Comparison of ENCODE assay signal across 8 cellular contexts in genomic region chr10:125868372-125868975, GRCh38. TPM values are rescaled to one million over a fixed set of nuclear protein-coding genes. Genes with fewer than 3 reads are reported as not detected.
A peak's percentile ranks its signal among the peaks of the same experiment; 100 is the strongest.
DNase-seq lines count a peak whose midpoint lies in the region; ATAC-seq and TF ChIP-seq lines count a peak whose summit lies in the region.

No MANE protein-coding gene starts in this region.

- intact Hi-C loops in natural killer cell (cut with micrococcal nuclease), result loop anchor here (2.0 to 5.0 kb wide), 2 partner anchors 636 to 879 kb away; no protein-coding TSS in a partner anchor
- intact Hi-C loops in PC-9 (cut with micrococcal nuclease; ENCODE audit: unreplicated experiment), result loop anchor here (5.0 kb wide), 3 partner anchors 64 to 879 kb away; no protein-coding TSS in a partner anchor

- TF ChIP-seq CTCF in natural killer cell (IDR thresholded peaks at IDR 0.05) (peak; percentile 76), PC-9 (conservative IDR thresholded peaks at IDR 0.05) (peak; percentile 87)

- no TSS peak for BruUV-seq in PC-9 (replicated peaks; lab: Mats Ljungman, UMichigan)

- ATAC-seq in natural killer cell (peak in 1 of 3 donors; percentile 67), HG02938 (IDR thresholded peaks at IDR 0.05; ENCODE audit: unreplicated experiment) (peak; percentile 67), naive B cell (ENCODE audit: low read depth in 2 of 2) (no peak)
- ATAC-seq in natural killer cell treated with Interleukin-12 subunit alpha and Interleukin-12 subunit beta and Interleukin-15 and Interleukin-18, amount 100 ng/mL, for 72 hours, result no peak

- no peaks in the 10 kb centered on the region for H3K9me2 ChIP-seq in PC-9 (ENCODE audit: insufficient read depth)

- no peak overlapping the region for H3K4me2 ChIP-seq in PC-9

- POLR2A ChIA-PET in PC-9 (lab: Charles Lee; ENCODE audit: unreplicated experiment), result no interaction called here

- no peaks in the 10 kb centered on the region for H3K36me3 ChIP-seq in PC-9 (ENCODE audit: low read depth)

- H3K9me3 Mint-ChIP-seq in natural killer cell, result no peaks in the 10 kb centered on the region
- H3K9me3 Mint-ChIP-seq in natural killer cell treated with Interleukin-12 subunit alpha and Interleukin-12 subunit beta and Interleukin-15 and Interleukin-18, amount 100 ng/mL, for 72 hours, result no peaks in the 10 kb centered on the region
- no peaks in the 10 kb centered on the region for H3K9me3 Mint-ChIP-seq in naive B cell

- H3K9me3 ChIP-seq in PC-9 (ENCODE audit: insufficient read depth, low read depth), result no peaks in the 10 kb centered on the region

- no peaks in the 10 kb centered on the region for H3K79me2 ChIP-seq in PC-9 (ENCODE audit: low read depth)

- no peak overlapping the region for H3K4me3 ChIP-seq in PC-9

- no peak for DNase-seq in natural killer cell
- no peak for DNase-seq in natural killer cell treated with Interleukin-12 subunit alpha and Interleukin-12 subunit beta and Interleukin-15 and Interleukin-18, amount 100 ng/mL, for 72 hours (ENCODE audit: low spot score)
- peak in 1 of 2 experiments; percentile 9 for DNase-seq in PC-9
- peak; percentile 78 for DNase-seq in dermis blood vessel endothelial cell
- peak; percentile 1 for DNase-seq in naive B cell
- DNase-seq in NCI-H774 (lab: John Stamatoyannopoulos, UW), result no peak
- no peak for DNase-seq in NCI-H446 treated with DMSO at 0.1 percent for 48 hours (lab: John Stamatoyannopoulos, UW)

- no peak overlapping the region for H3K27ac ChIP-seq in PC-9

- no peaks in the 10 kb centered on the region for H3K4me1 ChIP-seq in PC-9 (replicated peaks; ENCODE audit: insufficient read depth)

- H3K27me3 ChIP-seq in PC-9 (ENCODE audit: insufficient read depth, low read depth), result no peaks in the 10 kb centered on the region

- H3K4me3 Mint-ChIP-seq in natural killer cell, result no peak overlapping the region
- no peak overlapping the region for H3K4me3 Mint-ChIP-seq in natural killer cell treated with Interleukin-12 subunit alpha and Interleukin-12 subunit beta and Interleukin-15 and Interleukin-18, amount 100 ng/mL, for 72 hours
- no peak overlapping the region for H3K4me3 Mint-ChIP-seq in naive B cell

- H3F3A ChIP-seq in PC-9 (ENCODE audit: insufficient read depth, low read depth), result no peaks in the 10 kb centered on the region

- H3K27me3 Mint-ChIP-seq in natural killer cell (ENCODE audit: low read depth in 2 of 2), result no peaks in the 10 kb centered on the region
- H3K27me3 Mint-ChIP-seq in natural killer cell treated with Interleukin-12 subunit alpha and Interleukin-12 subunit beta and Interleukin-15 and Interleukin-18, amount 100 ng/mL, for 72 hours, result no peaks in the 10 kb centered on the region
- no peaks in the 10 kb centered on the region for H3K27me3 Mint-ChIP-seq in naive B cell

- H3K27ac Mint-ChIP-seq in natural killer cell, result no peak overlapping the region
- H3K27ac Mint-ChIP-seq in natural killer cell treated with Interleukin-12 subunit alpha and Interleukin-12 subunit beta and Interleukin-15 and Interleukin-18, amount 100 ng/mL, for 72 hours, result no peak overlapping the region
- peak overlapping the region in 2 of 6 donors; percentile 18 to 40 for H3K27ac Mint-ChIP-seq in naive B cell

- H3K36me3 Mint-ChIP-seq in natural killer cell (no peaks in the 10 kb centered on the region), naive B cell (no peaks in the 10 kb centered on the region)
- no peaks in the 10 kb centered on the region for H3K36me3 Mint-ChIP-seq in natural killer cell treated with Interleukin-12 subunit alpha and Interleukin-12 subunit beta and Interleukin-15 and Interleukin-18, amount 100 ng/mL, for 72 hours

- 0 out of 2 replicates have a peak, but pooled peaks cover 5% of the 10 kb centered on the region for H4K20me1 ChIP-seq in PC-9 (ENCODE audit: insufficient read depth)

- H2AFZ ChIP-seq in PC-9, result no peak overlapping the region

- no peaks in the 10 kb centered on the region for H3K4me1 Mint-ChIP-seq in natural killer cell
- H3K4me1 Mint-ChIP-seq in natural killer cell treated with Interleukin-12 subunit alpha and Interleukin-12 subunit beta and Interleukin-15 and Interleukin-18, amount 100 ng/mL, for 72 hours (ENCODE audit: low read depth in 2 of 2), result no peaks in the 10 kb centered on the region
- no peaks in the 10 kb centered on the region for H3K4me1 Mint-ChIP-seq in naive B cell

- CTCF ChIA-PET in PC-9 (lab: Charles Lee), result interaction anchor here (0.6 to 1.4 kb wide), 2 partner anchors 66 to 115 kb away, joined by 3 read pairs; no protein-coding TSS in a partner anchor

RNA-seq across cellular contexts. Expression of gene DHX32, which starts 12.6 kb away (rescaled TPM):
- total RNA-seq in natural killer cell, result 10 to 100 TPM in 2 of 3 donors, 1 to 10 TPM in 1; 6.9 to 11.9 (median 10.9) TPM
- total RNA-seq in natural killer cell treated with Interleukin-12 subunit alpha and Interleukin-12 subunit beta and Interleukin-15 and Interleukin-18, amount 100 ng/mL, for 72 hours, result 10 to 100 TPM; 25.8 to 28.8 TPM
- 50.4 and 51.0 TPM in 2 replicates for total RNA-seq in PC-9 (2021)
- 51.2 and 56.7 TPM in 2 replicates for total RNA-seq in dermis blood vessel endothelial cell
- 10 to 100 TPM; 10.8 to 19.3 (median 16.7) TPM for polyA plus RNA-seq in naive B cell (ENCODE audit: low read depth in 6 of 6)

RNA-seq across cellular contexts. Expression of gene FANK1, which starts 27.9 kb away (rescaled TPM):
- total RNA-seq in natural killer cell, result not detected
- not detected for total RNA-seq in natural killer cell treated with Interleukin-12 subunit alpha and Interleukin-12 subunit beta and Interleukin-15 and Interleukin-18, amount 100 ng/mL, for 72 hours
- total RNA-seq in PC-9 (2021), result 21.4 and 24.7 TPM in 2 replicates
- 0.51 and 0.65 TPM in 2 replicates for total RNA-seq in dermis blood vessel endothelial cell
- not detected for polyA plus RNA-seq in naive B cell (ENCODE audit: low read depth in 6 of 6)

RNA-seq across cellular contexts. Expression of gene BCCIP, which starts 45.1 kb away (rescaled TPM):
- total RNA-seq in natural killer cell (10 to 100 TPM; 39.3 to 48.2 (median 41.3) TPM), PC-9 (2021) (35.2 and 46.0 TPM in 2 replicates), dermis blood vessel endothelial cell (46.1 and 61.8 TPM in 2 replicates)
- 10 to 100 TPM; 68.5 to 83.3 TPM for total RNA-seq in natural killer cell treated with Interleukin-12 subunit alpha and Interleukin-12 subunit beta and Interleukin-15 and Interleukin-18, amount 100 ng/mL, for 72 hours
- polyA plus RNA-seq in naive B cell (ENCODE audit: low read depth in 6 of 6), result 100 to 1,000 TPM in 1 of 6 donors, 10 to 100 TPM in 5; 73.7 to 109 (median 85.7) TPM

RNA-seq across cellular contexts. Expression of gene UROS, which starts 45.4 kb away (rescaled TPM):
- total RNA-seq in natural killer cell (10 to 100 TPM; 29.1 to 42.5 (median 35.2) TPM), PC-9 (2021) (35.1 and 40.1 TPM in 2 replicates), dermis blood vessel endothelial cell (47.1 and 48.3 TPM in 2 replicates)
- total RNA-seq in natural killer cell treated with Interleukin-12 subunit alpha and Interleukin-12 subunit beta and Interleukin-15 and Interleukin-18, amount 100 ng/mL, for 72 hours, result 10 to 100 TPM; 45.7 to 51.4 TPM
- 10 to 100 TPM; 54.1 to 73.5 (median 56.1) TPM for polyA plus RNA-seq in naive B cell (ENCODE audit: low read depth in 6 of 6)

Comparison
In these comparisons a context has a peak if more than half of its experiments do, and no peak if none do; other contexts are left out.
1. DNase-seq: peak in dermis blood vessel endothelial cell (single experiment) and naive B cell (single experiment); none in natural killer cell (single experiment), natural killer cell treated with Interleukin-12 subunit alpha and Interleukin-12 subunit beta and Interleukin-15 and Interleukin-18, amount 100 ng/mL, for 72 hours (single experiment), NCI-H774 (single experiment) and NCI-H446 treated with DMSO at 0.1 percent for 48 hours (single experiment).
2. RNA of gene FANK1, which starts 27.9 kb away (total RNA-seq): 21.4 to 24.7 TPM in PC-9; 0.51 to 0.65 TPM in dermis blood vessel endothelial cell, not detected in natural killer cell treated with Interleukin-12 subunit alpha and Interleukin-12 subunit beta and Interleukin-15 and Interleukin-18, amount 100 ng/mL, for 72 hours and not detected in natural killer cell; every median in the first group is over 10 times any median in the second.